Comparison of ENCODE assay signal across 7 cellular contexts in genomic region chr10:91774571-91774970, GRCh38.
"Had no signal": no experiment of that assay in that cellular context is flagged by ENCODE, and none has a peak within 500 bp of the region (broad histone marks: within the 10 kb centered on the region; RNA-seq: fewer than 3 reads in every experiment).

No MANE protein-coding gene starts in this region.

- DNase-seq: GDM1, GF-D8 had no signal

- H3K4me3 ChIP-seq: GM12878 had no signal

- FAIRE-seq: GM12878, GM12891, GM12892, GM18507, GM19239 had no signal

- ATAC-seq: GM12878 had no signal
